ENCODE assay signal across 9 cellular contexts in the genomic region with DNA sequence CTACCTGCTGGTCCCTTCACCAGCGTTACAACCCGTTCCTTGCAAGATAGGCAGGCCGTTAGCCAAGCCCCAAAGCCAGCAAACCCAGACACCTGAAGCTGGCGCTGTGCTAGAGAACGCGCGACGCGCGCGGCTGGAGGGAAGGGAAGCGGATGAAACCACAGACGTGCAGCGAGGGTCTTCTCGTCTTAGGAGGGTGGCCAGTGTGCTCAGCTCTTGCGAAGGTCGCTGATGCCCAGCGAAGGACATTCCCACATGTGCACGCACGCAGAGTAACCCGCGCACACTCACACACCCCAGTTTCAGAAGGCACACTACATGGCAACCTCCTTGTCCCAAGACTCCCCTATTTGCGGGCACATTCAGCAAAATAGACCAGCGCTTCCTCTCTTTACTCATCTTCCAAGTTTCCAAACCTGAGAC. TPM values are rescaled to one million over a fixed set of nuclear protein-coding genes. Genes with fewer than 3 reads are reported as not detected.
A peak's percentile ranks its signal among the peaks of the same experiment; 100 is the strongest.
DNase-seq lines count a peak whose midpoint lies in the region; ATAC-seq and TF ChIP-seq lines count a peak whose summit lies in the region.
"Had no signal": no experiment of that assay in that cellular context is flagged by ENCODE, and none has a peak within 500 bp of the region (broad histone marks: within the 10 kb centered on the region; RNA-seq: fewer than 3 reads in every experiment).

No MANE protein-coding gene starts in this region.

- WGBS in lung, 2 donors: 1 to 8% methylated on average over 24 of the region's 24 CpGs

- ATAC-seq in activated T-cell treated with anti-CD3 and anti-CD28 coated beads, Interleukin-2, amount 50 U/mL, for 4 hours: no peak
- no peak for ATAC-seq in lung (ENCODE audit: insufficient read depth, low FRiP score)

- intact Hi-C loops in tibial artery (cut with DNase I; ENCODE audit: low total_unique reads): no loop called here

- H3K36me3 ChIP-seq in lung (ENCODE audit: control insufficient read depth in 2 of 2, insufficient read depth in 2 of 2, low read length in 2 of 2) (no peaks in the 10 kb centered on the region), tibial artery (no peaks in the 10 kb centered on the region)

- no peaks in the 10 kb centered on the region for H3K9me3 Mint-ChIP-seq in activated T-cell treated with anti-CD3 and anti-CD28 coated beads, Interleukin-2, amount 50 U/mL, for 4 hours

- DNase-seq in activated T-cell treated with anti-CD3 and anti-CD28 coated beads, Interleukin-2, amount 50 U/mL, for 48 hours: peak; percentile 20 to 22
- DNase-seq in activated T-cell treated with anti-CD3 and anti-CD28 coated beads, Interleukin-2, amount 50 U/mL, for 4 hours: no peak
- DNase-seq in coronary artery (ENCODE audit: low spot score): no peak
- no peak for DNase-seq in lung (ENCODE audit: low spot score)
- DNase-seq in tibial artery: no peak
- DNase-seq in NCI-H446 treated with DMSO at 0.1 percent for 48 hours (lab: John Stamatoyannopoulos, UW): no peak
- DNase-seq in AG08395 (ENCODE audit: low spot score): no peak
- DNase-seq in NCI-H2196 treated with DMSO at 0.1 percent for 48 hours (lab: John Stamatoyannopoulos, UW; ENCODE audit: unreplicated experiment): no peak

- H3K4me3 Mint-ChIP-seq in activated T-cell treated with anti-CD3 and anti-CD28 coated beads, Interleukin-2, amount 50 U/mL, for 4 hours: no peak overlapping the region

- peaks cover 42% of the 10 kb centered on the region for H3K27me3 Mint-ChIP-seq in activated T-cell treated with anti-CD3 and anti-CD28 coated beads, Interleukin-2, amount 50 U/mL, for 4 hours (ENCODE audit: low read depth)

- no peaks in the 10 kb centered on the region for H3K36me3 Mint-ChIP-seq in activated T-cell treated with anti-CD3 and anti-CD28 coated beads, Interleukin-2, amount 50 U/mL, for 4 hours (ENCODE audit: insufficient read depth)

- H3K9me3 ChIP-seq in lung (ENCODE audit: control insufficient read depth in 2 of 2, insufficient read depth in 1 of 2, low read length in 1 of 2) (peaks cover under 1 to 2% of the 10 kb centered on the region in 2 donors), tibial artery (no peaks in the 10 kb centered on the region)

- H3K27me3 ChIP-seq in lung (ENCODE audit: control insufficient read depth, insufficient read depth) (no peaks in the 10 kb centered on the region), tibial artery (peaks cover 0 to 9% of the 10 kb centered on the region in 2 donors)

- H3K4me1 Mint-ChIP-seq in activated T-cell treated with anti-CD3 and anti-CD28 coated beads, Interleukin-2, amount 50 U/mL, for 4 hours (ENCODE audit: low read depth): peaks cover 4% of the 10 kb centered on the region

- peaks cover 0 to 15% of the 10 kb centered on the region in 2 donors for H3K4me1 ChIP-seq in lung (ENCODE audit: control insufficient read depth in 2 of 2, insufficient read depth in 2 of 2, low read length in 2 of 2)
- H3K4me1 ChIP-seq in tibial artery: peaks cover 0 to 17% (median 15%) of the 10 kb centered on the region in 4 donors

- TF ChIP-seq CTCF in coronary artery (IDR thresholded peaks at IDR 0.05) (no peak), lung (IDR thresholded peaks at IDR 0.05; ENCODE audit: control extremely low read depth, extremely low read depth) (no peak), tibial artery (IDR thresholded peaks at IDR 0.05) (no peak)

- H3K27ac ChIP-seq in coronary artery (no peak overlapping the region), lung (ENCODE audit: low read depth in 1 of 2, low read length in 1 of 2) (no peak overlapping the region), tibial artery (no peak overlapping the region)
- H3K27ac ChIP-seq: KMS-11 had no signal

- H3K4me3 ChIP-seq in coronary artery (peak overlapping the region; percentile 71), lung (peak overlapping the region; percentile 52), tibial artery (peak overlapping the region; percentile 45 to 47)

RNA-seq across cellular contexts. Expression of a gene that starts 0.9 kb away (rescaled TPM):
- not detected for total RNA-seq in activated T-cell treated with anti-CD3 and anti-CD28 coated beads, Interleukin-2, amount 50 U/mL, for 4 hours
- 1 to 10 TPM; 1.2 to 5.8 TPM for total RNA-seq in lung
- under 1 TPM; 0.16 to 0.41 TPM for polyA plus RNA-seq in lung

Comparison
In these comparisons a context has a peak if more than half of its experiments do, and no peak if none do; other contexts are left out.
1. DNase-seq: peak in activated T-cell treated with anti-CD3 and anti-CD28 coated beads, Interleukin-2, amount 50 U/mL, for 48 hours (2 of 2); none in activated T-cell treated with anti-CD3 and anti-CD28 coated beads, Interleukin-2, amount 50 U/mL, for 4 hours (single experiment), coronary artery (single experiment), lung (single experiment), tibial artery (0 of 2), NCI-H446 treated with DMSO at 0.1 percent for 48 hours (single experiment), AG08395 (single experiment) and NCI-H2196 treated with DMSO at 0.1 percent for 48 hours (single experiment).
2. Peak in every context shown above with its lines, with median percentiles within 50 percentile points of each other: H3K4me3 ChIP-seq.